Comparison of ENCODE assay signal across 21 cellular contexts in genomic region chr19:54436031-54436523, GRCh38. TPM values are rescaled to one million over a fixed set of nuclear protein-coding genes. Genes with fewer than 3 reads are reported as not detected.
DNase-seq lines count a peak whose midpoint lies in the region; ATAC-seq, FAIRE-seq and TF ChIP-seq lines count a peak whose summit lies in the region.
"Had no signal": no experiment of that assay in that cellular context is flagged by ENCODE, and none has a peak within 500 bp of the region (broad histone marks: within the 10 kb centered on the region; RNA-seq: fewer than 3 reads in every experiment).

No MANE protein-coding gene starts in this region.

- in situ Hi-C loops in K562 (cut with MboI): no loop called here

- H3K9ac ChIP-seq in ES-I3 (ENCODE audit: low read depth, low read length) (peak overlapping the region; percentile 9; the same call in 1 of the 2 replicates), K562 (ENCODE audit: insufficient read depth in 1 of 2, low read depth in 2 of 2, low read length in 2 of 2) (peak overlapping the region in 1 of 2 experiments; percentile 35; a peak in 1 of 4 replicates)

- no peaks in the 10 kb centered on the region for H3K9me2 ChIP-seq in OCI-LY7 (ENCODE audit: insufficient read depth, low read length)

- H3K36me3 ChIP-seq in ES-I3 (ENCODE audit: insufficient read depth, low read length) (no peaks in the 10 kb centered on the region; the same call in 1 of the 2 replicates), K562 (ENCODE audit: control insufficient read depth, insufficient read depth, low read length) (peaks cover 12% of the 10 kb centered on the region; the same call in 1 of the 3 replicates), left ventricle myocardium inferior (no peaks in the 10 kb centered on the region), OCI-LY7 (ENCODE audit: insufficient read depth, low read length) (peaks cover 8% of the 10 kb centered on the region; the same call in 1 of the 2 replicates)
- H3K36me3 ChIP-seq: SJCRH30 had no signal

- H2AFZ ChIP-seq in K562 (ENCODE audit: low read depth, low read length) (no peak overlapping the region), OCI-LY7 (ENCODE audit: low read length) (no peak overlapping the region)
- H2AFZ ChIP-seq: hepatocyte had no signal

- no peak for TF ChIP-seq RAD21 in K562 (CRISPR knock-in tag; conservative IDR thresholded peaks at IDR 0.05 in 1 of 2, IDR thresholded peaks at IDR 0.05 in 1 of 2)

- H3K4me3 ChIP-seq in K562 (no peak overlapping the region), left ventricle myocardium inferior (no peak overlapping the region), OCI-LY7 (ENCODE audit: low read depth, low read length, poor library complexity, severe bottlenecking) (no peak overlapping the region)
- H3K4me3 ChIP-seq: hepatocyte, SJCRH30 had no signal

- POLR2A ChIA-PET in K562 (lab: Yijun Ruan, JAX): no interaction called here
- POLR2A ChIA-PET in OCI-LY7 (lab: Charles Lee): no interaction called here

- H3K4me2 ChIP-seq in K562 (ENCODE audit: insufficient read depth, low read length) (no peak overlapping the region), OCI-LY7 (ENCODE audit: low read length) (no peak overlapping the region)
- H3K4me2 ChIP-seq: hepatocyte had no signal

- H3K79me2 ChIP-seq in K562 (ENCODE audit: control insufficient read depth, insufficient read depth, low read length): peaks cover 6% of the 10 kb centered on the region; the same call in 2 of the 3 replicates
- no peaks in the 10 kb centered on the region for H3K79me2 ChIP-seq in OCI-LY7 (ENCODE audit: insufficient read depth, low read depth, low read length)

- no peak for ATAC-seq in K562
- ATAC-seq: activated CD4-positive, CD25-positive, alpha-beta regulatory T cell treated with anti-CD3 and anti-CD28 coated beads, Interleukin-2, amount 50 U/mL, for 24 hours; activated CD8-positive, alpha-beta memory T cell treated with anti-CD3 and anti-CD28 coated beads, Interleukin-2, amount 10 ng/mL, durations not matched to agents 7 days and 5 days had no signal

- H4K20me1 ChIP-seq in K562 (replicated peaks; ENCODE audit: control insufficient read depth, insufficient read depth, low read length): peaks cover 10% of the 10 kb centered on the region; the same call in 1 of the 2 replicates
- no peaks in the 10 kb centered on the region for H4K20me1 ChIP-seq in OCI-LY7 (ENCODE audit: insufficient read depth, low read length)

- no peaks in the 10 kb centered on the region for H3K9me1 ChIP-seq in K562 (ENCODE audit: control insufficient read depth, insufficient read depth, low read length)

- TF ChIP-seq CTCF in K562 (IDR thresholded peaks at IDR 0.05 in 2 of 3, conservative IDR thresholded peaks at IDR 0.05 in 1 of 3; ENCODE audit: insufficient read depth in 2 of 3, low read depth in 1 of 3, low read length in 3 of 3) (no peak), left ventricle myocardium inferior (IDR thresholded peaks at IDR 0.05; ENCODE audit: borderline replicate concordance) (peak; percentile 12), OCI-LY7 (conservative IDR thresholded peaks at IDR 0.05; ENCODE audit: low read length) (no peak)

- BruUV-seq in K562 (replicated peaks; lab: Mats Ljungman, UMichigan) (no TSS peak), OCI-LY7 (replicated peaks; lab: Mats Ljungman, UMichigan) (no TSS peak)

- no peak; the same call in 1 of the 2 replicates for TF ChIP-seq POLR2A in K562 (conservative IDR thresholded peaks at IDR 0.05)

- CTCF ChIA-PET in K562 (lab: Yijun Ruan, JAX; ENCODE audit: low intra/inter-chr PET ratio) (no interaction called here), OCI-LY7 (lab: Charles Lee; ENCODE audit: unreplicated experiment) (no interaction called here)

- TF ChIP-seq EP300 in K562 (IDR thresholded peaks at IDR 0.05; ENCODE audit: low read length): no peak

- no peak for DNase-seq in K562 (ENCODE audit: extremely low read depth in 1 of 4, low spot score in 3 of 4)
- no peak for DNase-seq in left ventricle myocardium inferior
- peak in 39 of 56 donors; percentile 17 to 70 (median 43) for DNase-seq in nucleus accumbens (lab: John Stamatoyannopoulos, UW)
- DNase-seq in NCI-H128 (lab: John Stamatoyannopoulos, UW; ENCODE audit: unreplicated experiment): no peak
- DNase-seq in OCI-LY7 (ENCODE audit: low spot score): no peak
- no peak for DNase-seq in NCI-H446 (lab: John Stamatoyannopoulos, UW)
- DNase-seq in cerebellar cortex (ENCODE audit: low spot score): no peak
- DNase-seq: activated CD8-positive, alpha-beta memory T cell treated with anti-CD3 and anti-CD28 coated beads, Interleukin-2, amount 10 ng/mL, durations not matched to agents 7 days and 5 days; activated effector memory CD4-positive, alpha-beta T cell treated with Interleukin-2 at 50 U/mL for 16 hours; amniotic stem cell; CD8-positive, alpha-beta memory T cell; KG1; NCI-H1105 treated with DMSO at 0.1 percent for 48 hours; NCI-H2171 treated with DMSO at 0.1 percent for 48 hours; SJCRH30; stimulated activated CD4-positive, alpha-beta T cell treated with anti-CD3 and anti-CD28 coated beads, Interleukin-12 subunit alpha, Interleukin-12 subunit beta, amount 100 ng/mL, for 4 hours; stimulated activated naive CD4-positive, alpha-beta T cell treated with Interleukin-2 at 50 U/mL for 16 hours had no signal

- FAIRE-seq in K562 (lab: Jason Lieb, UNC): no peak

- no peak overlapping the region for H3K27ac ChIP-seq in K562 (ENCODE audit: extremely low read depth, low read depth, low read length)
- peak overlapping the region; percentile 27 for H3K27ac ChIP-seq in left ventricle myocardium inferior (replicated peaks)
- H3K27ac ChIP-seq in OCI-LY7 (ENCODE audit: low read depth, low read length, poor library complexity, severe bottlenecking): no peak overlapping the region
- H3K27ac ChIP-seq: hepatocyte, SJCRH30 had no signal

- intact Hi-C loops in K562 (cut with micrococcal nuclease): no loop called here
- intact Hi-C loops in left ventricle myocardium inferior (cut with micrococcal nuclease): no loop called here
- intact Hi-C loops in OCI-LY7 (cut with micrococcal nuclease; ENCODE audit: unreplicated experiment): no loop called here

- no peaks in the 10 kb centered on the region for H3K9me3 ChIP-seq in ES-I3 (ENCODE audit: control insufficient read depth, insufficient read depth, low read length)
- no peaks in the 10 kb centered on the region for H3K9me3 ChIP-seq in K562 (replicated peaks; ENCODE audit: control insufficient read depth, insufficient read depth, low read depth, low read length)
- no peaks in the 10 kb centered on the region for H3K9me3 ChIP-seq in left ventricle myocardium inferior (replicated peaks)
- no peaks in the 10 kb centered on the region for H3K9me3 ChIP-seq in OCI-LY7 (ENCODE audit: low read length)
- H3K9me3 ChIP-seq: SJCRH30 had no signal

- H3K4me1 ChIP-seq in ES-I3 (ENCODE audit: insufficient read depth, low read length) (peaks cover 16% of the 10 kb centered on the region; the same call in 1 of the 2 replicates), K562 (replicated peaks in 1 of 2; ENCODE audit: control insufficient read depth in 2 of 2, insufficient read depth in 2 of 2, low read length in 2 of 2) (peaks cover 0 to 21% of the 10 kb centered on the region in 2 experiments; a peak in 2 of 5 replicates), left ventricle myocardium inferior (peaks cover 49% of the 10 kb centered on the region), OCI-LY7 (ENCODE audit: insufficient read depth, low read length, poor library complexity, severe bottlenecking) (peaks cover 7% of the 10 kb centered on the region)
- H3K4me1 ChIP-seq: SJCRH30 had no signal

- H3K27me3 ChIP-seq in K562 (ENCODE audit: control insufficient read depth in 2 of 2, insufficient read depth in 2 of 2, low read length in 2 of 2) (no peaks in the 10 kb centered on the region), left ventricle myocardium inferior (ENCODE audit: low read depth) (peaks cover 27% of the 10 kb centered on the region)
- H3K27me3 ChIP-seq: hepatocyte, SJCRH30 had no signal

- WGBS in K562 (ENCODE audit: insufficient coverage, low coverage, missing lambda C conversion rate): 91% methylated on average over 4 of the region's 15 CpGs

RNA-seq across cellular contexts. Expression of gene LENG8, which starts 12.9 kb away (rescaled TPM):
- total RNA-seq in K562 (2011; cell fraction: chromatin; rRNA removed; ENCODE audit: low replicate concordance): 299 and 811 TPM in 2 replicates
- total RNA-seq in K562 (2011; cell fraction: nucleolus; rRNA removed): 301 and 324 TPM in 2 replicates
- total RNA-seq in K562 (2011; cell fraction: nucleoplasm; rRNA removed): 310 and 346 TPM in 2 replicates
- total RNA-seq in K562 (2014; rRNA removed) (32.2 and 36.0 TPM in 2 replicates), K562 (2014; rRNA removed; fragmentation: Illumina TruSeq; extraction: Trizol) (6.0 and 8.4 TPM in 2 replicates), K562 (2015; rRNA removed; fragmentation: Illumina TruSeq; extraction: Trizol) (16.3 and 17.2 TPM in 2 replicates), K562 (2021) (116 and 146 TPM in 2 replicates), left ventricle myocardium inferior (66.0 TPM), OCI-LY7 (2022) (137 and 170 TPM in 2 replicates)
- polyA plus RNA-seq in K562 (2011; rRNA removed) (28.1 and 70.4 TPM in 2 replicates), K562 (2014; fragmentation: Illumina TruSeq; extraction: Trizol) (44.5 and 79.0 TPM in 2 replicates), K562 (2014; fragmentation: Nextera tagmentation; extraction: Ambion mirVana) (1 to 10 TPM in 1 of 2 experiments, under 1 TPM in 1; 0.74 to 2.3 TPM), K562 (2014; rRNA removed) (125 and 144 TPM in 2 replicates)
- 32.2 and 33.2 TPM in 2 replicates for polyA plus RNA-seq in K562 (2011; cell fraction: cytosol; rRNA removed)
- 546 and 794 TPM in 2 replicates for polyA plus RNA-seq in K562 (2011; cell fraction: nucleus; rRNA removed)
- polyA plus RNA-seq in K562 (2012): 103 and 172 TPM in 2 replicates
- polyA minus RNA-seq in K562 (2011; rRNA and poly(A)+ RNA removed): 16.0 and 20.5 TPM in 2 replicates
- 21.1 and 33.8 TPM in 2 replicates for polyA minus RNA-seq in K562 (2011; cell fraction: cytosol; rRNA and poly(A)+ RNA removed)
- 88.3 and 112 TPM in 2 replicates for polyA minus RNA-seq in K562 (2011; cell fraction: nucleus; rRNA and poly(A)+ RNA removed)
- total RNA-seq in OCI-LY7 (2014; rRNA removed; shearing (Covaris generic)): 55.7 and 63.2 TPM in 2 replicates

RNA-seq across cellular contexts. Expression of gene TTYH1, which starts 20.8 kb away (rescaled TPM):
- total RNA-seq in K562 (2011; cell fraction: chromatin; rRNA removed; ENCODE audit: low replicate concordance): not detected in 2 replicates
- total RNA-seq in K562 (2011; cell fraction: nucleolus; rRNA removed): not detected in 2 replicates
- total RNA-seq in K562 (2011; cell fraction: nucleoplasm; rRNA removed): not detected in 2 replicates
- not detected in 2 replicates for total RNA-seq in K562 (2014; rRNA removed)
- not detected in 2 replicates for total RNA-seq in K562 (2014; rRNA removed; fragmentation: Illumina TruSeq; extraction: Trizol)
- not detected in 2 replicates for total RNA-seq in K562 (2015; rRNA removed; fragmentation: Illumina TruSeq; extraction: Trizol)
- not detected in 2 replicates for total RNA-seq in K562 (2021)
- not detected in 2 replicates for polyA plus RNA-seq in K562 (2011; rRNA removed)
- not detected in 2 replicates for polyA plus RNA-seq in K562 (2011; cell fraction: cytosol; rRNA removed)
- not detected in 2 replicates for polyA plus RNA-seq in K562 (2011; cell fraction: nucleus; rRNA removed)
- polyA plus RNA-seq in K562 (2012): 0.17 and 0.36 TPM in 2 replicates
- not detected in 2 replicates for polyA plus RNA-seq in K562 (2014; fragmentation: Illumina TruSeq; extraction: Trizol)
- under 1 TPM in 1 of 2 experiments, not detected in 1; 0.08 TPM for polyA plus RNA-seq in K562 (2014; fragmentation: Nextera tagmentation; extraction: Ambion mirVana)
- polyA plus RNA-seq in K562 (2014; rRNA removed): not detected in 2 replicates
- not detected in 2 replicates for polyA minus RNA-seq in K562 (2011; rRNA and poly(A)+ RNA removed)
- not detected in 2 replicates for polyA minus RNA-seq in K562 (2011; cell fraction: cytosol; rRNA and poly(A)+ RNA removed)
- not detected in 2 replicates for polyA minus RNA-seq in K562 (2011; cell fraction: nucleus; rRNA and poly(A)+ RNA removed)
- 1.9 TPM for total RNA-seq in left ventricle myocardium inferior
- not detected in 2 replicates for total RNA-seq in OCI-LY7 (2014; rRNA removed; shearing (Covaris generic))
- 0.53 TPM in 1 of 2 replicates, not detected in the other for total RNA-seq in OCI-LY7 (2022)
- total RNA-seq: dermis microvascular lymphatic vessel endothelial cell, SJCRH30 had no signal
- polyA plus RNA-seq: CD8-positive, alpha-beta memory T cell had no signal

RNA-seq across cellular contexts. Expression of gene LENG9, which starts 27.5 kb away (rescaled TPM):
- 0.53 TPM in 1 of 2 replicates, not detected in the other for total RNA-seq in K562 (2011; cell fraction: chromatin; rRNA removed; ENCODE audit: low replicate concordance)
- total RNA-seq in K562 (2011; cell fraction: nucleolus; rRNA removed): 1.2 TPM in 2 replicates
- total RNA-seq in K562 (2011; cell fraction: nucleoplasm; rRNA removed): 0.44 and 0.61 TPM in 2 replicates
- total RNA-seq in K562 (2014; rRNA removed) (0.64 and 1.6 TPM in 2 replicates), K562 (2014; rRNA removed; fragmentation: Illumina TruSeq; extraction: Trizol) (0.10 TPM in 1 of 2 replicates, not detected in the other), K562 (2015; rRNA removed; fragmentation: Illumina TruSeq; extraction: Trizol) (0.38 and 0.43 TPM in 2 replicates), K562 (2021) (0.58 and 0.74 TPM in 2 replicates), left ventricle myocardium inferior (1.7 TPM), OCI-LY7 (2022) (1.8 and 3.6 TPM in 2 replicates)
- polyA plus RNA-seq in K562 (2011; rRNA removed) (0.11 and 0.12 TPM in 2 replicates), K562 (2014; fragmentation: Illumina TruSeq; extraction: Trizol) (0.06 and 0.28 TPM in 2 replicates), K562 (2014; fragmentation: Nextera tagmentation; extraction: Ambion mirVana) (under 1 TPM; 0.23 to 0.34 TPM), K562 (2014; rRNA removed) (0.15 and 0.32 TPM in 2 replicates)
- polyA plus RNA-seq in K562 (2011; cell fraction: cytosol; rRNA removed): 0.32 and 0.64 TPM in 2 replicates
- 0.24 and 0.43 TPM in 2 replicates for polyA plus RNA-seq in K562 (2011; cell fraction: nucleus; rRNA removed)
- 0.35 and 0.48 TPM in 2 replicates for polyA plus RNA-seq in K562 (2012)
- 0.28 TPM in 1 of 2 replicates, not detected in the other for polyA minus RNA-seq in K562 (2011; rRNA and poly(A)+ RNA removed)
- 0.91 and 0.95 TPM in 2 replicates for polyA minus RNA-seq in K562 (2011; cell fraction: cytosol; rRNA and poly(A)+ RNA removed)
- polyA minus RNA-seq in K562 (2011; cell fraction: nucleus; rRNA and poly(A)+ RNA removed): 0.89 and 1.8 TPM in 2 replicates
- total RNA-seq in OCI-LY7 (2014; rRNA removed; shearing (Covaris generic)): 4.1 and 6.0 TPM in 2 replicates

RNA-seq across cellular contexts. Expression of gene CDC42EP5, which starts 37.0 kb away (rescaled TPM):
- total RNA-seq in K562 (2011; cell fraction: chromatin; rRNA removed; ENCODE audit: low replicate concordance): not detected in 2 replicates
- total RNA-seq in K562 (2011; cell fraction: nucleolus; rRNA removed): not detected in 2 replicates
- total RNA-seq in K562 (2011; cell fraction: nucleoplasm; rRNA removed): not detected in 2 replicates
- total RNA-seq in K562 (2014; rRNA removed) (not detected in 2 replicates), K562 (2014; rRNA removed; fragmentation: Illumina TruSeq; extraction: Trizol) (not detected in 2 replicates), K562 (2015; rRNA removed; fragmentation: Illumina TruSeq; extraction: Trizol) (not detected in 2 replicates), K562 (2021) (0.29 and 0.38 TPM in 2 replicates), left ventricle myocardium inferior (8.7 TPM), OCI-LY7 (2022) (not detected in 2 replicates)
- polyA plus RNA-seq in K562 (2011; rRNA removed) (0.09 and 0.15 TPM in 2 replicates), K562 (2014; fragmentation: Illumina TruSeq; extraction: Trizol) (not detected in 2 replicates), K562 (2014; fragmentation: Nextera tagmentation; extraction: Ambion mirVana) (not detected), K562 (2014; rRNA removed) (0.96 TPM in 1 of 2 replicates, not detected in the other)
- 0.67 TPM in 1 of 2 replicates, not detected in the other for polyA plus RNA-seq in K562 (2011; cell fraction: cytosol; rRNA removed)
- polyA plus RNA-seq in K562 (2011; cell fraction: nucleus; rRNA removed): 0.14 and 0.54 TPM in 2 replicates
- 0.32 and 0.38 TPM in 2 replicates for polyA plus RNA-seq in K562 (2012)
- polyA minus RNA-seq in K562 (2011; rRNA and poly(A)+ RNA removed): not detected in 2 replicates
- polyA minus RNA-seq in K562 (2011; cell fraction: cytosol; rRNA and poly(A)+ RNA removed): not detected in 2 replicates
- polyA minus RNA-seq in K562 (2011; cell fraction: nucleus; rRNA and poly(A)+ RNA removed): not detected in 2 replicates
- total RNA-seq in OCI-LY7 (2014; rRNA removed; shearing (Covaris generic)): not detected in 2 replicates
- polyA plus RNA-seq: CD8-positive, alpha-beta memory T cell had no signal

Comparison
In these comparisons a context has a peak if more than half of its experiments do, and no peak if none do; other contexts are left out.
1. DNase-seq: peak in nucleus accumbens (39 of 56); none in K562 (0 of 4), left ventricle myocardium inferior (single experiment), NCI-H128 (single experiment), OCI-LY7 (single experiment), NCI-H446 (0 of 2) and cerebellar cortex (single experiment).